19 cellular contexts compared by ENCODE assay signal in the genomic region with DNA sequence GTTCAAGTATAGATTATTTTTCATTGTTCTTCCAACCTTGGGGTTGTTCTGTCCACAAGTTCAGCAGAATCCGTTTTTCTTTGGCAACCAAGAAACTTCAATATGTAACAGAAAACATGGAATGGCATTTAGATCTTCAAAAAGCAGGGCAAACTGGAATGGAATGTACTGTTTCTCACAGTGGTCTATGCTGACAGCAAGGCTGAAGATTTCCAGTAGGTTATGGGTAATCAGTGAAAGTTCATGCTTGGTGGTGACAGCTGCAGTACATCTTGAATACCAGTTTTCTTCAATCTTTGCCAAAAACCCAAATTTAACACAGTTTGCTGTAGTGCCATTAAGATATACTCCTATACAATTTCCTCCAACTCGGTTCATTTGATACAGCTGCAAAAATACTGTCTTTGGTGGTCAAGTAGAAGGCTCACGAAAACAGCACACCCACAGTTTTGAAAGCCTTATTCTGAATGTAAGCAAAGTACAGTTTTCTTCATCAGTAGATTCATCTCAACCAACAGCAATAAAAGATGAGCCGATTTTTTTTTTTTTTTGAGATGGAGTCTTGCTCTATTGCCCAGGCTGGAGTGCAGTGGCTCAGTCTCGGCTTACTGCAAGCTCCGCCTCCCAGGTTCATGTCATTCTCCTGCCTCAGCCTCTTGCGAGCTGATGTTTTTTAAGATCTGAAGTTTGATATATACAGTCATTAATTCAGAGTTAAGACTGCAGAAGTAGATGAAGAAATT. TPM values are rescaled to one million over a fixed set of nuclear protein-coding genes. Genes with fewer than 3 reads are reported as not detected.
DNase-seq lines count a peak whose midpoint lies in the region; ATAC-seq, FAIRE-seq and TF ChIP-seq lines count a peak whose summit lies in the region.
"Had no signal": no experiment of that assay in that cellular context is flagged by ENCODE, and none has a peak within 500 bp of the region (broad histone marks: within the 10 kb centered on the region; RNA-seq: fewer than 3 reads in every experiment).

No MANE protein-coding gene starts in this region.

- no peaks in the 10 kb centered on the region for H3K27me3 Mint-ChIP-seq in activated CD4-positive, alpha-beta T cell treated with anti-CD3 and anti-CD28 coated beads, Interleukin-2, amount 10 ng/mL, durations not matched to agents 24 days and 14 days

- no peaks in the 10 kb centered on the region for H3F3A ChIP-seq in Loucy (ENCODE audit: low read depth)

- H3K9ac ChIP-seq in Loucy (ENCODE audit: low read depth, low read length, poor library complexity, severe bottlenecking) (peak overlapping the region; percentile 22), K562 (ENCODE audit: insufficient read depth in 1 of 2, low read depth in 2 of 2, low read length in 2 of 2) (no peak overlapping the region)

- peak overlapping the region; percentile 46 for H3K4me2 ChIP-seq in Loucy (ENCODE audit: low read depth, low read length, poor library complexity, severe bottlenecking)
- H3K4me2 ChIP-seq in K562 (ENCODE audit: insufficient read depth, low read length), result no peak overlapping the region

- H3K36me3 ChIP-seq in Loucy (ENCODE audit: insufficient read depth, low read length) (no peaks in the 10 kb centered on the region), K562 (ENCODE audit: control insufficient read depth, insufficient read depth, low read length) (peaks cover 60% of the 10 kb centered on the region), psoas muscle (ENCODE audit: insufficient read depth in 1 of 2, low read depth in 1 of 2) (peaks cover 8 to 68% of the 10 kb centered on the region in 2 donors), heart left ventricle (peaks cover 0 to 59% (median 48%) of the 10 kb centered on the region in 9 donors)

- H2AFZ ChIP-seq in Loucy (ENCODE audit: low read length) (no peak overlapping the region), K562 (ENCODE audit: low read depth, low read length) (no peak overlapping the region)

- CTCF ChIA-PET in K562 (lab: Yijun Ruan, JAX; ENCODE audit: low intra/inter-chr PET ratio), result no interaction called here

- 38% methylated on average over 7 of the region's 7 CpGs for WGBS in K562 (ENCODE audit: insufficient coverage, low coverage, missing lambda C conversion rate)
- 52 to 62% (median 53%) methylated on average over 7 of the region's 7 CpGs for WGBS in psoas muscle, 3 donors
- 69 to 79% (median 73%) methylated on average over 7 of the region's 7 CpGs for WGBS in heart left ventricle, 4 donors

- TF ChIP-seq RAD21 in K562 (CRISPR knock-in tag; conservative IDR thresholded peaks at IDR 0.05 in 1 of 2, IDR thresholded peaks at IDR 0.05 in 1 of 2), result no peak

- POLR2A ChIA-PET in K562 (lab: Yijun Ruan, JAX), result interaction anchor here (0.9 to 13.0 kb wide), 3 partner anchors 11 to 25 kb away, joined by 3 to 185 read pairs (median 4); a partner anchor contains a TSS

- H3K4me1 Mint-ChIP-seq in activated CD4-positive, alpha-beta T cell treated with anti-CD3 and anti-CD28 coated beads, Interleukin-2, amount 10 ng/mL, durations not matched to agents 24 days and 14 days, result peaks cover 61% of the 10 kb centered on the region

- no peaks in the 10 kb centered on the region for H3K9me3 Mint-ChIP-seq in activated CD4-positive, alpha-beta T cell treated with anti-CD3 and anti-CD28 coated beads, Interleukin-2, amount 10 ng/mL, durations not matched to agents 24 days and 14 days

- ATAC-seq in K562 (no peak), psoas muscle (no peak), heart left ventricle (no peak)
- ATAC-seq: activated CD4-positive, CD25-positive, alpha-beta regulatory T cell treated with anti-CD3 and anti-CD28 coated beads, Interleukin-2, amount 50 U/mL, for 24 hours had no signal

- no peaks in the 10 kb centered on the region for H3K9me2 ChIP-seq in Loucy (replicated peaks; ENCODE audit: low read depth, low read length)

- no peak for TF ChIP-seq EP300 in K562 (IDR thresholded peaks at IDR 0.05; ENCODE audit: low read length)

- H3K79me2 ChIP-seq in Loucy (ENCODE audit: insufficient read depth, low read length), result peaks cover 63% of the 10 kb centered on the region
- peaks cover 95% of the 10 kb centered on the region for H3K79me2 ChIP-seq in K562 (ENCODE audit: control insufficient read depth, insufficient read depth, low read length)

- no peaks in the 10 kb centered on the region for H3K9me3 ChIP-seq in Loucy (ENCODE audit: insufficient read depth, low read depth, low read length)
- H3K9me3 ChIP-seq in K562 (replicated peaks; ENCODE audit: control insufficient read depth, insufficient read depth, low read depth, low read length), result no peaks in the 10 kb centered on the region
- H3K9me3 ChIP-seq in psoas muscle, result no peaks in the 10 kb centered on the region
- H3K9me3 ChIP-seq in heart left ventricle, result no peaks in the 10 kb centered on the region
- H3K9me3 ChIP-seq: ascending aorta, HAP-1, neutrophil had no signal

- peaks cover 31% of the 10 kb centered on the region for H3K4me1 ChIP-seq in Loucy (ENCODE audit: insufficient read depth, low read length, poor library complexity, severe bottlenecking)
- peaks cover 11 to 30% of the 10 kb centered on the region in 2 experiments; a peak in 4 of 5 replicates for H3K4me1 ChIP-seq in K562 (replicated peaks in 1 of 2; ENCODE audit: control insufficient read depth in 2 of 2, insufficient read depth in 2 of 2, low read length in 2 of 2)
- peaks cover 78% of the 10 kb centered on the region for H3K4me1 ChIP-seq in psoas muscle
- peaks cover 5 to 91% (median 70%) of the 10 kb centered on the region in 12 donors for H3K4me1 ChIP-seq in heart left ventricle

- H3K9me1 ChIP-seq in K562 (ENCODE audit: control insufficient read depth, insufficient read depth, low read length), result no peaks in the 10 kb centered on the region

- TF ChIP-seq POLR2A in K562 (conservative IDR thresholded peaks at IDR 0.05) (peak; percentile 33; the same call in 1 of the 2 replicates), heart left ventricle (IDR thresholded peaks at IDR 0.05) (no peak)

- peak overlapping the region; percentile 21 for H3K4me3 Mint-ChIP-seq in activated CD4-positive, alpha-beta T cell treated with anti-CD3 and anti-CD28 coated beads, Interleukin-2, amount 10 ng/mL, durations not matched to agents 24 days and 14 days

- no peak overlapping the region for H3K27ac Mint-ChIP-seq in activated CD4-positive, alpha-beta T cell treated with anti-CD3 and anti-CD28 coated beads, Interleukin-2, amount 10 ng/mL, durations not matched to agents 24 days and 14 days

- DNase-seq in activated CD4-positive, alpha-beta T cell treated with anti-CD3 and anti-CD28 coated beads, Interleukin-2, amount 10 ng/mL, durations not matched to agents 24 days and 14 days, result no peak
- DNase-seq in activated CD4-positive, alpha-beta T cell treated with anti-CD3 and anti-CD28 coated beads, Interleukin-2, amount 50 U/mL, for 48 hours, result no peak
- DNase-seq in K562 (ENCODE audit: extremely low read depth in 1 of 4, low spot score in 3 of 4) (no peak), psoas muscle (no peak), NOMO-1 treated with dmso at 0.1 percent for 144 hours (lab: John Stamatoyannopoulos, UW; ENCODE audit: unreplicated experiment) (no peak), heart left ventricle (no peak), GM10266 (ENCODE audit: extremely low spot score) (no peak)
- DNase-seq: cortex of kidney, EL, glutamatergic neuron, MV-4-11, NCI-H748 treated with DMSO at 0.1 percent for 48 hours had no signal

- H4K20me1 ChIP-seq in Loucy (ENCODE audit: insufficient read depth, low read length, poor library complexity, severe bottlenecking) (peaks cover 16% of the 10 kb centered on the region), K562 (replicated peaks; ENCODE audit: control insufficient read depth, insufficient read depth, low read length) (peaks cover 47% of the 10 kb centered on the region)

- no peak for TF ChIP-seq CTCF in Loucy (conservative IDR thresholded peaks at IDR 0.05; ENCODE audit: low read length)
- TF ChIP-seq CTCF in K562 (IDR thresholded peaks at IDR 0.05 in 2 of 3, conservative IDR thresholded peaks at IDR 0.05 in 1 of 3; ENCODE audit: insufficient read depth in 2 of 3, low read depth in 1 of 3, low read length in 3 of 3), result no peak
- no peak for TF ChIP-seq CTCF in psoas muscle (IDR thresholded peaks at IDR 0.05)
- TF ChIP-seq CTCF in heart left ventricle (IDR thresholded peaks at IDR 0.05), result no peak
- TF ChIP-seq CTCF in GM10266 (IDR thresholded peaks at IDR 0.05; ENCODE audit: control insufficient read depth, insufficient read depth, low read depth, missing control alignments), result no peak

- in situ Hi-C loops in K562 (cut with MboI), result no loop called here

- H3K4me3 ChIP-seq in Loucy (ENCODE audit: low read length, poor library complexity, severe bottlenecking) (peak overlapping the region; percentile 48), K562 (no peak overlapping the region), psoas muscle (peak overlapping the region; percentile 8), heart left ventricle (no peak overlapping the region)
- H3K4me3 ChIP-seq: ascending aorta, HAP-1 had no signal

- peaks cover 53% of the 10 kb centered on the region for H3K36me3 Mint-ChIP-seq in activated CD4-positive, alpha-beta T cell treated with anti-CD3 and anti-CD28 coated beads, Interleukin-2, amount 10 ng/mL, durations not matched to agents 24 days and 14 days (ENCODE audit: low read depth)

- FAIRE-seq in K562 (lab: Jason Lieb, UNC), result no peak
- FAIRE-seq: A204.1, islet of Langerhans had no signal

- no peaks in the 10 kb centered on the region for H3K27me3 ChIP-seq in Loucy (ENCODE audit: insufficient read depth, low read length, poor library complexity, severe bottlenecking)
- H3K27me3 ChIP-seq in K562 (ENCODE audit: control insufficient read depth in 2 of 2, insufficient read depth in 2 of 2, low read length in 2 of 2), result no peaks in the 10 kb centered on the region
- no peaks in the 10 kb centered on the region for H3K27me3 ChIP-seq in psoas muscle (ENCODE audit: insufficient read depth in 3 of 3, low read length in 2 of 3)
- no peaks in the 10 kb centered on the region for H3K27me3 ChIP-seq in heart left ventricle
- H3K27me3 ChIP-seq: ascending aorta, neutrophil had no signal

- H3K27ac ChIP-seq in K562 (ENCODE audit: extremely low read depth, low read depth, low read length), result no peak overlapping the region
- H3K27ac ChIP-seq in psoas muscle, result no peak overlapping the region
- H3K27ac ChIP-seq in heart left ventricle, result no peak overlapping the region
- H3K27ac ChIP-seq: ascending aorta, neutrophil had no signal

- TSS peak; percentile 5 for BruUV-seq in K562 (replicated peaks; lab: Mats Ljungman, UMichigan)

- intact Hi-C loops in activated CD4-positive, alpha-beta T cell treated with anti-CD3 and anti-CD28 coated beads, Interleukin-2, amount 10 ng/mL, durations not matched to agents 24 days and 14 days (cut with micrococcal nuclease), result no loop called here
- intact Hi-C loops in K562 (cut with micrococcal nuclease) (no loop called here), psoas muscle (cut with DNase I) (no loop called here), heart left ventricle (cut with DNase I) (no loop called here)

RNA-seq across cellular contexts. Expression of a gene that starts 4.9 kb away (rescaled TPM):
- total RNA-seq in activated CD4-positive, alpha-beta T cell treated with anti-CD3 and anti-CD28 coated beads, Interleukin-2, amount 10 ng/mL, durations not matched to agents 24 days and 14 days, result 15.7 and 16.8 TPM in 2 replicates
- total RNA-seq in K562 (2011; cell fraction: chromatin; rRNA removed; ENCODE audit: low replicate concordance), result 34.8 and 81.1 TPM in 2 replicates
- 29.7 and 40.4 TPM in 2 replicates for total RNA-seq in K562 (2011; cell fraction: nucleolus; rRNA removed)
- total RNA-seq in K562 (2011; cell fraction: nucleoplasm; rRNA removed), result 48.1 and 60.9 TPM in 2 replicates
- total RNA-seq in K562 (2014; rRNA removed), result 6.1 and 6.5 TPM in 2 replicates
- 13.5 and 13.9 TPM in 2 replicates for total RNA-seq in K562 (2014; rRNA removed; fragmentation: Illumina TruSeq; extraction: Trizol)
- total RNA-seq in K562 (2015; rRNA removed; fragmentation: Illumina TruSeq; extraction: Trizol), result 10.5 and 12.8 TPM in 2 replicates
- 13.5 and 14.2 TPM in 2 replicates for total RNA-seq in K562 (2021)
- polyA plus RNA-seq in K562 (2011; rRNA removed), result 21.9 and 24.1 TPM in 2 replicates
- polyA plus RNA-seq in K562 (2011; cell fraction: cytosol; rRNA removed), result 5.6 and 11.8 TPM in 2 replicates
- polyA plus RNA-seq in K562 (2011; cell fraction: nucleus; rRNA removed), result 30.2 and 31.5 TPM in 2 replicates
- polyA plus RNA-seq in K562 (2012), result 12.9 and 20.0 TPM in 2 replicates
- polyA plus RNA-seq in K562 (2014; fragmentation: Illumina TruSeq; extraction: Trizol), result 15.8 and 17.2 TPM in 2 replicates
- 1 to 10 TPM; 3.3 to 3.7 TPM for polyA plus RNA-seq in K562 (2014; fragmentation: Nextera tagmentation; extraction: Ambion mirVana)
- polyA plus RNA-seq in K562 (2014; rRNA removed), result 18.0 and 20.0 TPM in 2 replicates
- 17.6 and 20.0 TPM in 2 replicates for polyA minus RNA-seq in K562 (2011; rRNA and poly(A)+ RNA removed)
- 6.1 and 6.8 TPM in 2 replicates for polyA minus RNA-seq in K562 (2011; cell fraction: cytosol; rRNA and poly(A)+ RNA removed)
- polyA minus RNA-seq in K562 (2011; cell fraction: nucleus; rRNA and poly(A)+ RNA removed), result 11.4 and 21.9 TPM in 2 replicates
- total RNA-seq in psoas muscle, result 1 to 10 TPM; 3.0 to 5.8 (median 5.3) TPM
- polyA plus RNA-seq in psoas muscle, result 10 to 100 TPM in 1 of 3 donors, 1 to 10 TPM in 2; 1.5 to 17.6 (median 4.8) TPM
- 10 to 100 TPM in 1 of 9 donors, 1 to 10 TPM in 8; 5.6 to 12.8 (median 7.6) TPM for total RNA-seq in heart left ventricle
- 10 to 100 TPM in 1 of 2 donors, 1 to 10 TPM in 1; 5.9 to 10.3 TPM for polyA plus RNA-seq in heart left ventricle

RNA-seq across cellular contexts. Expression of a gene that starts 12.3 kb away (rescaled TPM):
- 2,172 and 2,196 TPM in 2 replicates for total RNA-seq in activated CD4-positive, alpha-beta T cell treated with anti-CD3 and anti-CD28 coated beads, Interleukin-2, amount 10 ng/mL, durations not matched to agents 24 days and 14 days
- total RNA-seq in K562 (2011; cell fraction: chromatin; rRNA removed; ENCODE audit: low replicate concordance), result 854 and 1,455 TPM in 2 replicates
- 1,835 and 1,893 TPM in 2 replicates for total RNA-seq in K562 (2011; cell fraction: nucleolus; rRNA removed)
- 1,718 and 2,743 TPM in 2 replicates for total RNA-seq in K562 (2011; cell fraction: nucleoplasm; rRNA removed)
- total RNA-seq in K562 (2014; rRNA removed), result 4,051 and 4,420 TPM in 2 replicates
- total RNA-seq in K562 (2014; rRNA removed; fragmentation: Illumina TruSeq; extraction: Trizol), result 2,268 and 2,618 TPM in 2 replicates
- total RNA-seq in K562 (2015; rRNA removed; fragmentation: Illumina TruSeq; extraction: Trizol), result 3,776 and 3,843 TPM in 2 replicates
- total RNA-seq in K562 (2021), result 2,303 and 2,318 TPM in 2 replicates
- polyA plus RNA-seq in K562 (2011; rRNA removed), result 3,764 and 5,908 TPM in 2 replicates
- polyA plus RNA-seq in K562 (2011; cell fraction: cytosol; rRNA removed), result 7,594 and 7,810 TPM in 2 replicates
- 2,830 and 3,465 TPM in 2 replicates for polyA plus RNA-seq in K562 (2011; cell fraction: nucleus; rRNA removed)
- 3,329 and 5,405 TPM in 2 replicates for polyA plus RNA-seq in K562 (2012)
- 3,833 and 4,270 TPM in 2 replicates for polyA plus RNA-seq in K562 (2014; fragmentation: Illumina TruSeq; extraction: Trizol)
- polyA plus RNA-seq in K562 (2014; fragmentation: Nextera tagmentation; extraction: Ambion mirVana), result 1,000 to 10,000 TPM; 3,894 to 5,311 TPM
- 3,427 and 3,846 TPM in 2 replicates for polyA plus RNA-seq in K562 (2014; rRNA removed)
- polyA minus RNA-seq in K562 (2011; rRNA and poly(A)+ RNA removed), result 4,917 and 6,085 TPM in 2 replicates
- polyA minus RNA-seq in K562 (2011; cell fraction: cytosol; rRNA and poly(A)+ RNA removed), result 3,397 and 3,535 TPM in 2 replicates
- polyA minus RNA-seq in K562 (2011; cell fraction: nucleus; rRNA and poly(A)+ RNA removed), result 973 and 1,854 TPM in 2 replicates
- 1,000 to 10,000 TPM in 1 of 4 donors, 100 to 1,000 TPM in 3; 832 to 1,110 (median 978) TPM for total RNA-seq in psoas muscle
- polyA plus RNA-seq in psoas muscle, result 1,000 to 10,000 TPM; 1,678 to 3,660 (median 1,849) TPM
- total RNA-seq in heart left ventricle, result 1,000 to 10,000 TPM in 2 of 9 donors, 100 to 1,000 TPM in 7; 560 to 1,237 (median 771) TPM
- 1,000 to 10,000 TPM in 1 of 2 donors, 100 to 1,000 TPM in 1; 876 to 2,287 TPM for polyA plus RNA-seq in heart left ventricle

RNA-seq across cellular contexts. Expression of a gene that starts 32.9 kb away (rescaled TPM):
- total RNA-seq in activated CD4-positive, alpha-beta T cell treated with anti-CD3 and anti-CD28 coated beads, Interleukin-2, amount 10 ng/mL, durations not matched to agents 24 days and 14 days, result 31.6 and 35.2 TPM in 2 replicates
- total RNA-seq in K562 (2011; cell fraction: chromatin; rRNA removed; ENCODE audit: low replicate concordance), result 93.5 and 120 TPM in 2 replicates
- total RNA-seq in K562 (2011; cell fraction: nucleolus; rRNA removed), result 59.6 and 64.0 TPM in 2 replicates
- total RNA-seq in K562 (2011; cell fraction: nucleoplasm; rRNA removed), result 84.3 and 102 TPM in 2 replicates
- total RNA-seq in K562 (2014; rRNA removed) (29.5 and 31.6 TPM in 2 replicates), K562 (2014; rRNA removed; fragmentation: Illumina TruSeq; extraction: Trizol) (11.4 and 14.2 TPM in 2 replicates), K562 (2015; rRNA removed; fragmentation: Illumina TruSeq; extraction: Trizol) (21.7 and 25.6 TPM in 2 replicates), K562 (2021) (37.7 and 47.6 TPM in 2 replicates), psoas muscle (10 to 100 TPM; 26.6 to 33.6 (median 31.5) TPM), heart left ventricle (10 to 100 TPM; 12.3 to 27.3 (median 23.9) TPM)
- polyA plus RNA-seq in K562 (2011; rRNA removed) (15.6 and 19.3 TPM in 2 replicates), K562 (2014; fragmentation: Illumina TruSeq; extraction: Trizol) (20.9 and 29.8 TPM in 2 replicates), K562 (2014; fragmentation: Nextera tagmentation; extraction: Ambion mirVana) (1 to 10 TPM; 1.8 to 2.1 TPM), K562 (2014; rRNA removed) (34.8 and 39.3 TPM in 2 replicates), psoas muscle (10 to 100 TPM; 12.5 to 44.0 (median 17.4) TPM), heart left ventricle (10 to 100 TPM; 20.2 TPM)
- 15.7 and 25.0 TPM in 2 replicates for polyA plus RNA-seq in K562 (2011; cell fraction: cytosol; rRNA removed)
- 121 and 125 TPM in 2 replicates for polyA plus RNA-seq in K562 (2011; cell fraction: nucleus; rRNA removed)
- polyA plus RNA-seq in K562 (2012), result 32.5 and 45.1 TPM in 2 replicates
- polyA minus RNA-seq in K562 (2011; rRNA and poly(A)+ RNA removed), result 14.0 and 16.6 TPM in 2 replicates
- 7.3 and 9.5 TPM in 2 replicates for polyA minus RNA-seq in K562 (2011; cell fraction: cytosol; rRNA and poly(A)+ RNA removed)
- 19.9 and 22.7 TPM in 2 replicates for polyA minus RNA-seq in K562 (2011; cell fraction: nucleus; rRNA and poly(A)+ RNA removed)

RNA-seq across cellular contexts. Expression of a gene that starts 51.0 kb away (rescaled TPM):
- total RNA-seq in activated CD4-positive, alpha-beta T cell treated with anti-CD3 and anti-CD28 coated beads, Interleukin-2, amount 10 ng/mL, durations not matched to agents 24 days and 14 days, result 2.7 TPM in 2 replicates
- total RNA-seq in K562 (2011; cell fraction: chromatin; rRNA removed; ENCODE audit: low replicate concordance), result 5.4 and 8.3 TPM in 2 replicates
- total RNA-seq in K562 (2011; cell fraction: nucleolus; rRNA removed), result 6.2 and 7.5 TPM in 2 replicates
- total RNA-seq in K562 (2011; cell fraction: nucleoplasm; rRNA removed), result 7.2 and 7.9 TPM in 2 replicates
- total RNA-seq in K562 (2014; rRNA removed) (12.9 and 13.8 TPM in 2 replicates), K562 (2014; rRNA removed; fragmentation: Illumina TruSeq; extraction: Trizol) (8.4 and 11.7 TPM in 2 replicates), K562 (2015; rRNA removed; fragmentation: Illumina TruSeq; extraction: Trizol) (8.9 and 9.0 TPM in 2 replicates), K562 (2021) (10.3 and 12.4 TPM in 2 replicates), psoas muscle (10 to 100 TPM; 18.5 to 42.6 (median 32.4) TPM), heart left ventricle (10 to 100 TPM in 1 of 9 donors, 1 to 10 TPM in 8; 3.7 to 10.2 (median 6.7) TPM)
- polyA plus RNA-seq in K562 (2011; rRNA removed) (7.1 and 12.6 TPM in 2 replicates), K562 (2014; fragmentation: Illumina TruSeq; extraction: Trizol) (5.4 and 7.7 TPM in 2 replicates), K562 (2014; fragmentation: Nextera tagmentation; extraction: Ambion mirVana) (1 to 10 TPM; 2.6 to 3.2 TPM), K562 (2014; rRNA removed) (12.4 and 14.9 TPM in 2 replicates), psoas muscle (10 to 100 TPM; 10.4 to 37.7 (median 21.2) TPM), heart left ventricle (10 to 100 TPM in 1 of 2 donors, 1 to 10 TPM in 1; 3.6 to 11.0 TPM)
- polyA plus RNA-seq in K562 (2011; cell fraction: cytosol; rRNA removed), result 4.5 and 12.8 TPM in 2 replicates
- polyA plus RNA-seq in K562 (2011; cell fraction: nucleus; rRNA removed), result 8.4 and 8.9 TPM in 2 replicates
- 6.9 and 17.6 TPM in 2 replicates for polyA plus RNA-seq in K562 (2012)
- polyA minus RNA-seq in K562 (2011; rRNA and poly(A)+ RNA removed), result 3.3 and 4.2 TPM in 2 replicates
- 3.4 and 4.1 TPM in 2 replicates for polyA minus RNA-seq in K562 (2011; cell fraction: cytosol; rRNA and poly(A)+ RNA removed)
- 2.6 and 3.3 TPM in 2 replicates for polyA minus RNA-seq in K562 (2011; cell fraction: nucleus; rRNA and poly(A)+ RNA removed)

Comparison
In these comparisons a context has a peak if more than half of its experiments do, and no peak if none do; other contexts are left out.
1. H3K4me3 ChIP-seq: peak in Loucy (single experiment) and psoas muscle (single experiment); none in K562 (single experiment) and heart left ventricle (0 of 12).